2 cellular contexts compared by ENCODE assay signal in the genomic region with DNA sequence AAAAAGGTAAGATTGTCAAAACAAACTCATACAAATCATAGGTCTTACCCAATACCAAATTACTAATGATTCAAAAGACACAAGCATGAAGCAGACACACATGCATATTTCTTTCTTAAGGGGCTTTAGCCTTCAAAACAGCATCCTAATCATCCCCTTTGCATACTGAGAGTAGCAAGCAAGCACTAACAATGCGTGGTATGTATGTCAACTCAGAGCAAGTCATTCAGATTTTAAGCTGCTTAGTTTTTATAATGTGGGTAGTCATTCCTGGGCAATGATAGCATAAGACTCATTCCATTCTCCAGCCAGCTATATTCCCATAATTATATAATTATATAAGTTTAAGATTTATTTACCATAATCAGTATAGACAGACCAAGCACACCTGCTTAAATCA.
TF ChIP-seq lines count a peak whose summit lies in the region.

No MANE protein-coding gene starts in this region.

TF ChIP-seq in GM23338, 12 proteins besides CTCF, POLR2A, EP300 and RAD21 (continued from another document):
- TF ChIP-seq ZNF462 (CRISPR knock-in tag; IDR thresholded peaks at IDR 0.05) (no peak), EZH2 (IDR thresholded peaks at IDR 0.05; ENCODE audit: low read depth, unreplicated experiment) (no peak), ETS1 (IDR thresholded peaks at IDR 0.05) (no peak), NANOG (IDR thresholded peaks at IDR 0.05; ENCODE audit: borderline replicate concordance) (no peak), EZH2phosphoT487 (IDR thresholded peaks at IDR 0.05; ENCODE audit: unreplicated experiment) (no peak), POLR2AphosphoS5 (IDR thresholded peaks at IDR 0.05; ENCODE audit: low read depth) (no peak), ZNF114 (CRISPR knock-in tag; IDR thresholded peaks at IDR 0.05) (no peak), ZNF331 (CRISPR knock-in tag; IDR thresholded peaks at IDR 0.05; ENCODE audit: low read depth) (no peak), STAT1 (IDR thresholded peaks at IDR 0.05; ENCODE audit: unreplicated experiment) (no peak)

TF ChIP-seq in WTC11, 78 proteins besides CTCF, POLR2A, EP300 and RAD21 (continued from another document):
- TF ChIP-seq AR (CRISPR knock-in tag; IDR thresholded peaks at IDR 0.05) (no peak), GRHL2 (CRISPR knock-in tag; IDR thresholded peaks at IDR 0.05; ENCODE audit: insufficient replicate concordance, severe bottlenecking) (no peak), ZNF416 (CRISPR knock-in tag; IDR thresholded peaks at IDR 0.05) (no peak), E2F1 (CRISPR knock-in tag; IDR thresholded peaks at IDR 0.05) (no peak), E2F5 (CRISPR knock-in tag; IDR thresholded peaks at IDR 0.05) (no peak)
- TF ChIP-seq, protein P1, sequence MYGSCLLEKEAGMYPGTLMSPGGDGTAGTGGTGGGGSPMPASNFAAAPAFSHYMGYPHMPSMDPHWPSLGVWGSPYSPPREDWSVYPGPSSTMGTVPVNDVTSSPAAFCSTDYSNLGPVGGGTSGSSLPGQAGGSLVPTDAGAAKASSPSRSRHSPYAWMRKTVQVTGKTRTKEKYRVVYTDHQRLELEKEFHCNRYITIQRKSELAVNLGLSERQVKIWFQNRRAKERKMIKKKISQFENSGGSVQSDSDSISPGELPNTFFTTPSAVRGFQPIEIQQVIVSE (CRISPR knock-in tag; IDR thresholded peaks at IDR 0.05; ENCODE audit: borderline replicate concordance) = no peak
